Comparison of ENCODE assay signal across 1 cellular context in the genomic region with DNA sequence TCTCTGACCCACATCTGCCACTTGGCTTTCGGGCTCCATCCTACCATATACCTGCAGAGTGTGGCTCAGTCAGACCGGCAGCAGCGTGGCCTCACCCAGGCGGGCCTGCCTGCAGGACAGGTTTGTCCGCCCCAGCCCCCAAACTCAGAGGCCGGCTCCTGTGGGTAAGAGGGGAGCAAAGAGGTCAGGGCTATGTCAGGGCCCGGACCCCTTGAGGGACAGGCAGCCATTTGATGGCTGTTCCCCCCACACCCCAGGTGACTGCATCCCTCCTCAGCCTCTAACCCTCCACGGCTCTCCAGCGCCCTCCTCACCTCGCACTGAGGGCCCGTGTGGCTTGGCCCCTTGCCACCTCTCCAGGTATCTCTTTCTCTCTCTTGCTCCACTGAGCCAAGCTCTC.
TF ChIP-seq lines count a peak whose summit lies in the region.

No MANE protein-coding gene starts in this region.

TF ChIP-seq in HepG2, 621 proteins besides CTCF, POLR2A, EP300 and RAD21:
- TF ChIP-seq, protein P1, sequence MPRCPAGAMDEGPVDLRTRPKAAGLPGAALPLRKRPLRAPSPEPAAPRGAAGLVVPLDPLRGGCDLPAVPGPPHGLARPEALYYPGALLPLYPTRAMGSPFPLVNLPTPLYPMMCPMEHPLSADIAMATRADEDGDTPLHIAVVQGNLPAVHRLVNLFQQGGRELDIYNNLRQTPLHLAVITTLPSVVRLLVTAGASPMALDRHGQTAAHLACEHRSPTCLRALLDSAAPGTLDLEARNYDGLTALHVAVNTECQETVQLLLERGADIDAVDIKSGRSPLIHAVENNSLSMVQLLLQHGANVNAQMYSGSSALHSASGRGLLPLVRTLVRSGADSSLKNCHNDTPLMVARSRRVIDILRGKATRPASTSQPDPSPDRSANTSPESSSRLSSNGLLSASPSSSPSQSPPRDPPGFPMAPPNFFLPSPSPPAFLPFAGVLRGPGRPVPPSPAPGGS (CRISPR knock-in tag; IDR thresholded peaks at IDR 0.05) = no peak
- TF ChIP-seq ZNF556 (CRISPR knock-in tag; IDR thresholded peaks at IDR 0.05; ENCODE audit: borderline replicate concordance) = no peak
- TF ChIP-seq, protein P2, sequence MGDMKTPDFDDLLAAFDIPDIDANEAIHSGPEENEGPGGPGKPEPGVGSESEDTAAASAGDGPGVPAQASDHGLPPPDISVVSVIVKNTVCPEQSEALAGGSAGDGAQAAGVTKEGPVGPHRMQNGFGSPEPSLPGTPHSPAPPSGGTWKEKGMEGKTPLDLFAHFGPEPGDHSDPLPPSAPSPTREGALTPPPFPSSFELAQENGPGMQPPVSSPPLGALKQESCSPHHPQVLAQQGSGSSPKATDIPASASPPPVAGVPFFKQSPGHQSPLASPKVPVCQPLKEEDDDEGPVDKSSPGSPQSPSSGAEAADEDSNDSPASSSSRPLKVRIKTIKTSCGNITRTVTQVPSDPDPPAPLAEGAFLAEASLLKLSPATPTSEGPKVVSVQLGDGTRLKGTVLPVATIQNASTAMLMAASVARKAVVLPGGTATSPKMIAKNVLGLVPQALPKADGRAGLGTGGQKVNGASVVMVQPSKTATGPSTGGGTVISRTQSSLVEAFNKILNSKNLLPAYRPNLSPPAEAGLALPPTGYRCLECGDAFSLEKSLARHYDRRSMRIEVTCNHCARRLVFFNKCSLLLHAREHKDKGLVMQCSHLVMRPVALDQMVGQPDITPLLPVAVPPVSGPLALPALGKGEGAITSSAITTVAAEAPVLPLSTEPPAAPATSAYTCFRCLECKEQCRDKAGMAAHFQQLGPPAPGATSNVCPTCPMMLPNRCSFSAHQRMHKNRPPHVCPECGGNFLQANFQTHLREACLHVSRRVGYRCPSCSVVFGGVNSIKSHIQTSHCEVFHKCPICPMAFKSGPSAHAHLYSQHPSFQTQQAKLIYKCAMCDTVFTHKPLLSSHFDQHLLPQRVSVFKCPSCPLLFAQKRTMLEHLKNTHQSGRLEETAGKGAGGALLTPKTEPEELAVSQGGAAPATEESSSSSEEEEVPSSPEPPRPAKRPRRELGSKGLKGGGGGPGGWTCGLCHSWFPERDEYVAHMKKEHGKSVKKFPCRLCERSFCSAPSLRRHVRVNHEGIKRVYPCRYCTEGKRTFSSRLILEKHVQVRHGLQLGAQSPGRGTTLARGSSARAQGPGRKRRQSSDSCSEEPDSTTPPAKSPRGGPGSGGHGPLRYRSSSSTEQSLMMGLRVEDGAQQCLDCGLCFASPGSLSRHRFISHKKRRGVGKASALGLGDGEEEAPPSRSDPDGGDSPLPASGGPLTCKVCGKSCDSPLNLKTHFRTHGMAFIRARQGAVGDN (CRISPR knock-in tag; IDR thresholded peaks at IDR 0.05) = peak; percentile 20; the same call in 1 of the 2 replicates
- peak; percentile 67 for TF ChIP-seq STAG1 (CRISPR knock-in tag; IDR thresholded peaks at IDR 0.05)
- TF ChIP-seq GABPA (IDR thresholded peaks at IDR 0.05; ENCODE audit: low read depth, low read length) = no peak
- no peak for TF ChIP-seq GABPA (CRISPR knock-in tag; IDR thresholded peaks at IDR 0.05; ENCODE audit: low read depth)
- TF ChIP-seq EZH2 (conservative IDR thresholded peaks at IDR 0.05; ENCODE audit: low read depth, low read length) = no peak
